In genomic region chr5:149517461-149518122, GRCh38 we compare ENCODE assay signal across 10 cellular contexts. TPM values are rescaled to one million over a fixed set of nuclear protein-coding genes. Genes with fewer than 3 reads are reported as not detected.
A peak's percentile ranks its signal among the peaks of the same experiment; 100 is the strongest.
DNase-seq lines count a peak whose midpoint lies in the region; ATAC-seq, FAIRE-seq and TF ChIP-seq lines count a peak whose summit lies in the region.
"Had no signal": no experiment of that assay in that cellular context is flagged by ENCODE, and none has a peak within 500 bp of the region (broad histone marks: within the 10 kb centered on the region; RNA-seq: fewer than 3 reads in every experiment).

No MANE protein-coding gene starts in this region.

- 61% methylated on average over 5 of the region's 5 CpGs for WGBS in A549 (ENCODE audit: missing lambda C conversion rate)

- TF ChIP-seq POLR2A in A549 (IDR thresholded peaks at IDR 0.05; ENCODE audit: low read length) = no peak

- no peak for FAIRE-seq in A549 (lab: Jason Lieb, UNC)

- peak; percentile 19 to 73; a peak in 3 of 6 replicates for ATAC-seq in A549
- ATAC-seq in esophagus mucosa = peak; percentile 41
- no peak for ATAC-seq in GM19397 (IDR thresholded peaks at IDR 0.05; ENCODE audit: unreplicated experiment)

- no peak for TF ChIP-seq RAD21 in A549 (conservative IDR thresholded peaks at IDR 0.05 in 1 of 2, IDR thresholded peaks at IDR 0.05 in 1 of 2)

- H3K9me3 ChIP-seq in A549 (no peaks in the 10 kb centered on the region), muscle layer of colon (ENCODE audit: low read length) (no peaks in the 10 kb centered on the region)

- CTCF ChIA-PET in A549 (lab: Yijun Ruan, JAX) = interaction anchor here (0.7 to 5.3 kb wide), 5 partner anchors 10 to 150 kb away, joined by 3 to 16 read pairs (median 3); partner anchors contain the start of gene CSNK1A1
- CTCF ChIA-PET in RWPE1 (lab: Yijun Ruan, JAX) = interaction anchor here (0.7 to 2.6 kb wide), 4 partner anchors 10 to 101 kb away, joined by 3 to 7 read pairs (median 6); partner anchors contain the start of gene CSNK1A1

- H3K4me2 ChIP-seq in A549 = peak overlapping the region; percentile 12; the same call in 1 of the 3 replicates

- POLR2A ChIA-PET in A549 (lab: Yijun Ruan, JAX) = no interaction called here
- POLR2A ChIA-PET in RWPE1 (lab: Yijun Ruan, JAX; ENCODE audit: low non-redundant PET) = no interaction called here

- H3K36me3 ChIP-seq in muscle layer of colon (ENCODE audit: insufficient read depth, low read length) = peaks cover 5% of the 10 kb centered on the region

- peaks cover 60% of the 10 kb centered on the region for H3K4me1 ChIP-seq in A549
- H3K4me1 ChIP-seq in muscle layer of colon (ENCODE audit: insufficient read depth, low read length) = peaks cover 62% of the 10 kb centered on the region

- TF ChIP-seq CTCF in A549 (IDR thresholded peaks at IDR 0.05) (no peak), RWPE1 (conservative IDR thresholded peaks at IDR 0.05; ENCODE audit: low read depth) (no peak)

- H3K27ac ChIP-seq in A549 = 0 out of 6 replicates have a peak overlapping the region, but pooled peaks of 1 of the 2 experiments have one; percentile 8
- H3K27ac ChIP-seq in muscle layer of colon (ENCODE audit: low read depth, low read length) = peak overlapping the region; percentile 57
- H3K27ac ChIP-seq in RWPE1 = no peak overlapping the region
- H3K27ac ChIP-seq: SK-N-MC had no signal

- H3K27me3 ChIP-seq in muscle layer of colon (ENCODE audit: control insufficient read depth in 1 of 2, insufficient read depth in 2 of 2, low read length in 2 of 2) = no peaks in the 10 kb centered on the region

- H3K9ac ChIP-seq in muscle layer of colon (ENCODE audit: low read length) = no peak overlapping the region

- no peak for TF ChIP-seq EP300 in A549 (IDR thresholded peaks at IDR 0.05)

- DNase-seq in A549 (ENCODE audit: low read depth in 1 of 2, low spot score in 1 of 2) (peak in 1 of 2 experiments; percentile 13), NCI-H2029 treated with DMSO at 0.1 percent for 48 hours (lab: John Stamatoyannopoulos, UW) (peak; percentile 38), HK-2 (ENCODE audit: unreplicated experiment) (no peak), NCI-H1436 (lab: John Stamatoyannopoulos, UW) (no peak), RWPE1 (ENCODE audit: low spot score) (no peak)
- DNase-seq: stimulated activated CD4-positive, alpha-beta T cell treated with anti-CD3 and anti-CD28 coated beads, Interleukin-12 subunit alpha, Interleukin-12 subunit beta, amount 100 ng/mL, for 4 hours had no signal

- no peak overlapping the region for H3K4me3 ChIP-seq in A549
- no peak overlapping the region for H3K4me3 ChIP-seq in muscle layer of colon (ENCODE audit: low read depth in 1 of 2, low read length in 2 of 2)
- H3K4me3 ChIP-seq: SK-N-MC had no signal

TF ChIP-seq in A549, 52 proteins besides CTCF, POLR2A, EP300 and RAD21:
- TF ChIP-seq MAFK (IDR thresholded peaks at IDR 0.05; ENCODE audit: partially characterized antibody) (peak; percentile 64), NFE2L2 (conservative IDR thresholded peaks at IDR 0.05; ENCODE audit: low read length) (no peak), ZC3H11A (IDR thresholded peaks at IDR 0.05) (no peak), PHF8 (IDR thresholded peaks at IDR 0.05; ENCODE audit: borderline replicate concordance, low read depth) (no peak)

RNA-seq across cellular contexts. Expression of gene CSNK1A1, which starts 33.6 kb away (rescaled TPM):
- 180 and 218 TPM in 2 replicates for polyA plus RNA-seq in A549 (2011; rRNA removed)
- 48.2 and 67.7 TPM in 2 replicates for polyA plus RNA-seq in A549 (2012; cell fraction: cytosol; rRNA removed)
- polyA plus RNA-seq in A549 (2012; cell fraction: nucleus; rRNA removed) = 58.1 and 58.3 TPM in 2 replicates
- polyA plus RNA-seq in A549 (2017; fragmentation: RNase III; extraction: RNeasy Plus Mini Kit Qiagen cat#74134 plus additional on column Dnase treatment) = 122 to 133 TPM (median 123 TPM) in 3 replicates
- polyA minus RNA-seq in A549 (2011; rRNA and poly(A)+ RNA removed) = 229 and 233 TPM in 2 replicates
- total RNA-seq in esophagus mucosa = 404 TPM
